ENCODE assay signal across 8 cellular contexts in genomic region chr4:6327220-6327917, GRCh38. TPM values are rescaled to one million over a fixed set of nuclear protein-coding genes. Genes with fewer than 3 reads are reported as not detected.
DNase-seq lines count a peak whose midpoint lies in the region; ATAC-seq and TF ChIP-seq lines count a peak whose summit lies in the region.

No MANE protein-coding gene starts in this region.

- H3K4me3 ChIP-seq in CD4-positive, alpha-beta memory T cell (ENCODE audit: low read length in 2 of 2) = no peak overlapping the region
- no peak overlapping the region for H3K4me3 ChIP-seq in MM.1S (ENCODE audit: low read length)
- no peak overlapping the region for H3K4me3 ChIP-seq in left ventricle myocardium inferior

- peak; percentile 45 for ATAC-seq in GM21528 (IDR thresholded peaks at IDR 0.05; ENCODE audit: low FRiP score, unreplicated experiment)
- peak; percentile 86 for ATAC-seq in sciatic nerve
- ATAC-seq in HG03025 (IDR thresholded peaks at IDR 0.05; ENCODE audit: low FRiP score, unreplicated experiment) = no peak

- H3K4me1 Mint-ChIP-seq in CD4-positive, alpha-beta memory T cell = peaks cover 0 to 3% (median 0%) of the 10 kb centered on the region in 4 donors

- H3K4me2 ChIP-seq in MM.1S (ENCODE audit: low read depth, low read length) = no peak overlapping the region

- H3K27ac Mint-ChIP-seq in CD4-positive, alpha-beta memory T cell = no peak overlapping the region

- no peaks in the 10 kb centered on the region for H3K9me3 ChIP-seq in CD4-positive, alpha-beta memory T cell (ENCODE audit: control insufficient read depth in 1 of 2, low read length in 2 of 2)
- no peaks in the 10 kb centered on the region for H3K9me3 ChIP-seq in MM.1S (replicated peaks; ENCODE audit: insufficient read depth, low read length)
- H3K9me3 ChIP-seq in left ventricle myocardium inferior (replicated peaks) = peaks cover 4% of the 10 kb centered on the region

- peaks cover 10% of the 10 kb centered on the region for H3K27me3 ChIP-seq in CD4-positive, alpha-beta memory T cell (ENCODE audit: insufficient read depth, low read length)
- H3K27me3 ChIP-seq in MM.1S (replicated peaks; ENCODE audit: insufficient read depth, low read length) (peaks cover 64% of the 10 kb centered on the region), left ventricle myocardium inferior (ENCODE audit: low read depth) (peaks cover 27% of the 10 kb centered on the region)

- TF ChIP-seq CTCF in MM.1S (IDR thresholded peaks at IDR 0.05; ENCODE audit: low read length) = peak; percentile 84
- peak; percentile 97 for TF ChIP-seq CTCF in left ventricle myocardium inferior (IDR thresholded peaks at IDR 0.05; ENCODE audit: borderline replicate concordance)

- peaks cover 9 to 10% of the 10 kb centered on the region in 2 donors for H3K27me3 Mint-ChIP-seq in CD4-positive, alpha-beta memory T cell

- H4K20me1 ChIP-seq in MM.1S (ENCODE audit: insufficient read depth, low read length) = no peaks in the 10 kb centered on the region

- no peaks in the 10 kb centered on the region for H3K4me1 ChIP-seq in CD4-positive, alpha-beta memory T cell (ENCODE audit: insufficient read depth, low read length)
- H3K4me1 ChIP-seq in MM.1S (ENCODE audit: low read length) (peaks cover 23% of the 10 kb centered on the region), left ventricle myocardium inferior (peaks cover 18% of the 10 kb centered on the region)

- DNase-seq in CD4-positive, alpha-beta memory T cell = peak; percentile 68 to 74 (median 70)
- DNase-seq in MM.1S = peak; percentile 68
- peak; percentile 47 to 72 (median 64) for DNase-seq in T-helper 1 cell
- DNase-seq in amniotic epithelial cell (ENCODE audit: low read depth) = peak; percentile 33
- DNase-seq in left ventricle myocardium inferior = peak; percentile 80
- peak; percentile 90 for DNase-seq in sciatic nerve (ENCODE audit: low spot score)

- no peaks in the 10 kb centered on the region for H3K36me3 Mint-ChIP-seq in CD4-positive, alpha-beta memory T cell

- H3K4me3 Mint-ChIP-seq in CD4-positive, alpha-beta memory T cell = no peak overlapping the region

- H2AFZ ChIP-seq in MM.1S (ENCODE audit: low read length) = no peak overlapping the region

- H3K9me3 Mint-ChIP-seq in CD4-positive, alpha-beta memory T cell = no peaks in the 10 kb centered on the region

- intact Hi-C loops in CD4-positive, alpha-beta memory T cell (cut with micrococcal nuclease) = loop anchor here (1.0 to 5.0 kb wide), 2 partner anchors 77 to 1840 kb away; no protein-coding TSS in a partner anchor
- intact Hi-C loops in left ventricle myocardium inferior (cut with micrococcal nuclease) = loop anchor here (5.0 kb wide), 1 partner anchor 75 kb away; no protein-coding TSS in a partner anchor
- intact Hi-C loops in sciatic nerve (cut with DNase I) = loop anchor here (2.0 kb wide), 1 partner anchor 75 kb away; no protein-coding TSS in a partner anchor

- no peaks in the 10 kb centered on the region for H3F3A ChIP-seq in MM.1S (ENCODE audit: insufficient read depth, low read length)

- no peaks in the 10 kb centered on the region for H3K36me3 ChIP-seq in CD4-positive, alpha-beta memory T cell (ENCODE audit: insufficient read depth, low read length)
- H3K36me3 ChIP-seq in MM.1S (replicated peaks; ENCODE audit: insufficient read depth, low read length) = no peaks in the 10 kb centered on the region
- H3K36me3 ChIP-seq in left ventricle myocardium inferior = no peaks in the 10 kb centered on the region

- H3K9ac ChIP-seq in MM.1S (ENCODE audit: low read length) = no peak overlapping the region

- CTCF ChIA-PET in CD4-positive, alpha-beta memory T cell (lab: Charles Lee; ENCODE audit: partially characterized antibody) = interaction anchor here (0.6 to 16.0 kb wide), 25 partner anchors 9 to 546 kb away, joined by 3 to 374 read pairs (median 6); partner anchors contain the start of gene WFS1

- H3K9me2 ChIP-seq in MM.1S (replicated peaks; ENCODE audit: insufficient read depth, low read length) = no peaks in the 10 kb centered on the region

- H3K27ac ChIP-seq in CD4-positive, alpha-beta memory T cell (ENCODE audit: low read depth, low read length) = no peak overlapping the region
- H3K27ac ChIP-seq in MM.1S (ENCODE audit: low read length) (no peak overlapping the region), left ventricle myocardium inferior (replicated peaks) (no peak overlapping the region)

- POLR2A ChIA-PET in CD4-positive, alpha-beta memory T cell (lab: Charles Lee; ENCODE audit: partially characterized antibody) = interaction anchor here (0.6 to 1.2 kb wide), 2 partner anchors 11 to 77 kb away, joined by 3 to 4 read pairs; no protein-coding TSS in a partner anchor

- no peaks in the 10 kb centered on the region for H3K79me2 ChIP-seq in MM.1S (ENCODE audit: low read length)

RNA-seq across cellular contexts. Expression of gene WFS1, which starts 57.7 kb away (rescaled TPM):
- 1 to 10 TPM; 5.4 to 5.5 TPM for total RNA-seq in CD4-positive, alpha-beta memory T cell
- polyA plus RNA-seq in CD4-positive, alpha-beta memory T cell = 1 to 10 TPM; 2.6 to 3.2 TPM
- total RNA-seq in left ventricle myocardium inferior (104 TPM), sciatic nerve (39.2 TPM)

Comparison
In these comparisons a context has a peak if more than half of its experiments do, and no peak if none do; other contexts are left out.
1. DNase-seq: peak in every context shown above with its lines; median percentile 90 in sciatic nerve; 80 in left ventricle myocardium inferior; 70 in CD4-positive, alpha-beta memory T cell; 68 in MM.1S; 64 in T-helper 1 cell; 33 in amniotic epithelial cell.